Comparison of ENCODE assay signal across 19 cellular contexts in the genomic region with DNA sequence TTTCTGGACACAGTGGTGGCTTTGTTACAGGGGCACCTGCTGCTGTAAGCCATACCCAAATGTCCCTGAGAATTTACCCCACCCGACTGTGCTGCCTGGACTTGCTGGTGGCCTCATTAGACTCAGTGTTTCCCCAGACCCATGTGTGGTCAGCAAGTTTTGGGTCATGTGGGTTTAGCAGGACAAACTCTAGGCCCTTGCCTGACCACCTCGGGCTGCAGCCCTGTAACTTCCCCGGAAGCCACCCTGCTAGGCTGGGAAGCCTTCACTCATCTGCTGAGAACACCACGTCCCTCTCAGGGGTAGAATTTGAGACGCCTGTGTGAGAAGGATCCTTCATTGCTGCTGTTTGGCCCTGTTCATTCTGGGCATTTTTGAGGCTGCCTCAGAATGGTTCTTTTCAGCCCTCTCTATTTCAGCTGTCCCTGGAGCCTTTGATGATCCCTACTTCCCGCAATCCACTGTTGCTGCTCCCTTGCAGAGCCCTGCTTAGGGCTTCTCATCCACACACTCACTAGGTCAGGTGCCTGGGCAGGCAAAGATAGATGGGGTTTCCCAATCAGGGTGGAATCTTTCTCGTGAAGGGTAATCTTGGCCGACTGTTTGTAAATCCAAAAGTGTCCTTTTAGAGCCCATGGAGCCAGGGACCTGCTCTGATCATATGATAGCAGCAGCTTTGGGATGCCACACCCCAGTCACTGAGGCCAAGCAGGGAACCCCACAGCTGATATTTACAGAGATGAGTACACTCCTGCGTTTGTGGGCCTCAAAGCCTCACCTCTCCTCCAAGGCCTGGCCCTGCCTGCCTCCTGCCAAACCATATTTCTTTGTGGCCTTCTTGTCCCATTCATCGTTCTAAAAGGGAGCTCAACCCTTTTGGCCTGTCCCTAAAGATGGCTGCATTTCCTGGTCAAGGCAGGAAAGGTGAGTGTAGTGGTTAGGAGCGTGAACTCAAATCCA. TPM values are rescaled to one million over a fixed set of nuclear protein-coding genes. Genes with fewer than 3 reads are reported as not detected.
DNase-seq lines count a peak whose midpoint lies in the region; ATAC-seq and TF ChIP-seq lines count a peak whose summit lies in the region.
"Had no signal": no experiment of that assay in that cellular context is flagged by ENCODE, and none has a peak within 500 bp of the region (broad histone marks: within the 10 kb centered on the region; RNA-seq: fewer than 3 reads in every experiment).

No MANE protein-coding gene starts in this region.

- H3K4me3 Mint-ChIP-seq in T-helper 17 cell: no peak overlapping the region
- H3K4me3 Mint-ChIP-seq: activated T-helper 17 cell treated with anti-CD3 and anti-CD28 coated beads, Interleukin-2, amount 50 U/mL, for 72 hours had no signal

- BruUV-seq in OCI-LY7 (replicated peaks; lab: Mats Ljungman, UMichigan): no TSS peak

- H3K9me3 ChIP-seq in T-helper 17 cell (ENCODE audit: control insufficient read depth, low read length, poor library complexity, severe bottlenecking): no peaks in the 10 kb centered on the region
- no peaks in the 10 kb centered on the region for H3K9me3 ChIP-seq in stomach
- H3K9me3 ChIP-seq in OCI-LY7 (ENCODE audit: low read length): no peaks in the 10 kb centered on the region
- H3K9me3 ChIP-seq: adrenal gland, HAP-1, neutrophil, right lobe of liver, SJSA1, tibial nerve had no signal

- H3K36me3 ChIP-seq in stomach: peaks cover 0 to 7% (median 0%) of the 10 kb centered on the region in 4 donors
- peaks cover 11% of the 10 kb centered on the region for H3K36me3 ChIP-seq in OCI-LY7 (ENCODE audit: insufficient read depth, low read length)
- H3K36me3 ChIP-seq: HAP-1, neutrophil, right lobe of liver had no signal

- ATAC-seq in T-helper 17 cell: no peak
- ATAC-seq in GM19455 (IDR thresholded peaks at IDR 0.05; ENCODE audit: unreplicated experiment): no peak
- ATAC-seq: activated T-helper 17 cell treated with anti-CD3 and anti-CD28 coated beads, Interleukin-2, amount 50 U/mL, for 72 hours had no signal

- peak overlapping the region; percentile 65 for H3K27ac ChIP-seq in cingulate gyrus (ENCODE audit: low read depth, low read length)
- peak overlapping the region in 3 of 5 donors; percentile 33 to 69 (median 61) for H3K27ac ChIP-seq in stomach
- H3K27ac ChIP-seq in OCI-LY7 (ENCODE audit: low read depth, low read length, poor library complexity, severe bottlenecking): no peak overlapping the region
- H3K27ac ChIP-seq: neutrophil, SJSA1 had no signal

- H3K27ac Mint-ChIP-seq in T-helper 17 cell: peak overlapping the region; percentile 79
- H3K27ac Mint-ChIP-seq: activated T-helper 17 cell treated with anti-CD3 and anti-CD28 coated beads, Interleukin-2, amount 50 U/mL, for 72 hours had no signal

- H3K79me2 ChIP-seq in OCI-LY7 (ENCODE audit: insufficient read depth, low read depth, low read length): no peaks in the 10 kb centered on the region

- H3K27me3 Mint-ChIP-seq in T-helper 17 cell: no peaks in the 10 kb centered on the region
- H3K27me3 Mint-ChIP-seq: activated T-helper 17 cell treated with anti-CD3 and anti-CD28 coated beads, Interleukin-2, amount 50 U/mL, for 72 hours had no signal

- WGBS in stomach, 5 donors: 78 to 86% (median 82%) methylated on average over 11 of the region's 11 CpGs

- no peak overlapping the region for H3K4me2 ChIP-seq in OCI-LY7 (ENCODE audit: low read length)

- POLR2A ChIA-PET in OCI-LY7 (lab: Charles Lee): interaction anchor here (0.7 to 1.5 kb wide), 2 partner anchors 14 to 15 kb away, joined by 3 to 6 read pairs; no protein-coding TSS in a partner anchor

- TF ChIP-seq POLR2A in stomach (IDR thresholded peaks at IDR 0.05): no peak

- CTCF ChIA-PET in OCI-LY7 (lab: Charles Lee; ENCODE audit: unreplicated experiment): no interaction called here

- H3K4me1 Mint-ChIP-seq in T-helper 17 cell: peaks cover 6% of the 10 kb centered on the region

- DNase-seq in T-helper 17 cell (no peak), mesenteric fat pad (ENCODE audit: low spot score) (peak; percentile 68), stomach (no peak), NCI-H1694 (lab: John Stamatoyannopoulos, UW) (no peak), OCI-LY7 (ENCODE audit: low spot score) (no peak), MV-4-11 (lab: John Stamatoyannopoulos, UW) (no peak)
- DNase-seq: activated CD4-positive, alpha-beta T cell treated with anti-CD3 and anti-CD28 coated beads, Interleukin-2, amount 50 U/mL, for 1 hour; NCI-H1930; NCI-H510A; stimulated activated CD4-positive, alpha-beta T cell treated with anti-CD3 and anti-CD28 coated beads, Interleukin-2, amount 100 ng/mL, for 48 hours had no signal

- H4K20me1 ChIP-seq in OCI-LY7 (ENCODE audit: insufficient read depth, low read length): no peaks in the 10 kb centered on the region

- H3K27me3 ChIP-seq in stomach: no peaks in the 10 kb centered on the region
- H3K27me3 ChIP-seq: adrenal gland, neutrophil, right lobe of liver, SJSA1, tibial nerve had no signal

- no peak overlapping the region for H3K4me3 ChIP-seq in stomach
- no peak overlapping the region for H3K4me3 ChIP-seq in OCI-LY7 (ENCODE audit: low read depth, low read length, poor library complexity, severe bottlenecking)
- H3K4me3 ChIP-seq: adrenal gland, HAP-1, right lobe of liver, SJSA1, tibial nerve had no signal

- H2AFZ ChIP-seq in OCI-LY7 (ENCODE audit: low read length): no peak overlapping the region

- TF ChIP-seq CTCF in stomach (IDR thresholded peaks at IDR 0.05) (no peak), OCI-LY7 (conservative IDR thresholded peaks at IDR 0.05; ENCODE audit: low read length) (no peak)

- no peaks in the 10 kb centered on the region for H3K36me3 Mint-ChIP-seq in T-helper 17 cell (ENCODE audit: low read depth)

- H3K4me1 ChIP-seq in stomach (peaks cover 0 to 9% (median 0%) of the 10 kb centered on the region in 4 donors), OCI-LY7 (ENCODE audit: insufficient read depth, low read length, poor library complexity, severe bottlenecking) (peaks cover 28% of the 10 kb centered on the region)
- H3K4me1 ChIP-seq: HAP-1, right lobe of liver had no signal

- intact Hi-C loops in stomach (cut with DNase I; ENCODE audit: low total_unique reads) (no loop called here), OCI-LY7 (cut with micrococcal nuclease; ENCODE audit: unreplicated experiment) (no loop called here)

- H3K9me2 ChIP-seq in OCI-LY7 (ENCODE audit: insufficient read depth, low read length): no peaks in the 10 kb centered on the region

- TF ChIP-seq EP300 in stomach (IDR thresholded peaks at IDR 0.05): no peak

RNA-seq across cellular contexts. Expression of a gene that starts 6.7 kb away (rescaled TPM):
- total RNA-seq in T-helper 17 cell (10 to 100 TPM in 1 of 2 donors, 1 to 10 TPM in 1; 3.9 to 23.5 TPM), mesenteric fat pad (2.4 TPM), stomach (1 to 10 TPM in 3 of 5 donors, under 1 TPM in 2; 0.45 to 4.0 (median 1.7) TPM), OCI-LY7 (2022) (2.5 and 3.4 TPM in 2 replicates)
- 1 to 10 TPM; 4.0 to 7.5 (median 6.3) TPM for polyA plus RNA-seq in stomach
- 0.73 and 0.98 TPM in 2 replicates for total RNA-seq in OCI-LY7 (2014; rRNA removed; shearing (Covaris generic))

RNA-seq across cellular contexts. Expression of a gene that starts 23.4 kb away (rescaled TPM):
- total RNA-seq in T-helper 17 cell (under 1 TPM; 0.18 to 0.65 TPM), mesenteric fat pad (0.10 TPM), stomach (1 to 10 TPM in 1 of 5 donors, not detected in 4; 1.3 TPM), OCI-LY7 (2022) (2.7 and 4.0 TPM in 2 replicates)
- 10 to 100 TPM in 1 of 3 donors, under 1 TPM in 1, not detected in 1; 0.06 to 66.0 TPM for polyA plus RNA-seq in stomach
- 1.4 and 1.7 TPM in 2 replicates for total RNA-seq in OCI-LY7 (2014; rRNA removed; shearing (Covaris generic))
- total RNA-seq: SJSA1, tibial nerve had no signal
